In the genomic region with DNA sequence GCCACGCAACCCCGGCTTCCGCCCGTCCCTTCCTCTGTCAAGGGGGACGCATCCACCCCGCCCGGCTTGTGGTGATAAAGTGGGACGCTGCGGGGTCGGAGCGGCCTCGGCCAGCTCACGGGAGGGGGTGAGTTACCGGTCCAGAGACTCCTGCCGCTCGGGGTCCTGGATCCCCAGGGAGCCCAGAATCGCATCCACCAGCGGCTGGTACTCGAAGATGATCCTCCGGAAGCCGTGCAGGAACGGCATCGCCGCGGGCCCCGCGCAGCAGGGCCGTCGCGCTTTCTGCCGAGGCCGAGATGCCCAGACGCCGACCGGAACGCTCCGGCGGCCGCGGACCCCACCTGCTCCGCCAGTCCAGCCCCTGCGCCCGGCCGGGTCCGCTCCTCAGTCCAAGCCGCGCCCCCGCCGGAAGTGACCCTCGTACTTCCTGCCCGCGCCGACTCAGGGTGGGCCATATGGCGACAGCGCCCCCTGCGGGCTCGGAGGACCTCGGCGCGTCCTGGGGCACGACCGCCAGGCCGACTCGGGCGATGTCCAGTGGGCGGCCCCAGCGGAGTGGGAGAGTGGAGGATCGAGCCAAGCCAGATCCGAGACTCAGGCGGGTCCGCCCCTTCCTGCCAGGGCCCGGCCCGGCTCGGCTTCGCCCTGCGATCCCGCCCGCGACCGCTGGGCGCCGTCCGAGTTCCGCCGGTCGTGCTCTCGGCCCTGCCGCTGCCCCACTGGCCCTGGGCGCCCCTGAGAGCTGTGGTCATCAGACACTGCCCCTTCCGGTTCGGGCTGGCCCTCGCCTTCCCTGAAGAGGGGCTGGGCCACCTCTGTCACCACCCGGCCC, we compare ENCODE assay signal across 2 cellular contexts.
TF ChIP-seq lines count a peak whose summit lies in the region.

ASB6 (minus strand) TSS at position 401 of the 835 bp plus-strand sequence; CDS start at position 249, 152 bp downstream.

TF ChIP-seq in HEK293, 187 proteins besides CTCF, POLR2A, EP300 and RAD21 (continued from another document and continues in another):
- TF ChIP-seq, protein P1, sequence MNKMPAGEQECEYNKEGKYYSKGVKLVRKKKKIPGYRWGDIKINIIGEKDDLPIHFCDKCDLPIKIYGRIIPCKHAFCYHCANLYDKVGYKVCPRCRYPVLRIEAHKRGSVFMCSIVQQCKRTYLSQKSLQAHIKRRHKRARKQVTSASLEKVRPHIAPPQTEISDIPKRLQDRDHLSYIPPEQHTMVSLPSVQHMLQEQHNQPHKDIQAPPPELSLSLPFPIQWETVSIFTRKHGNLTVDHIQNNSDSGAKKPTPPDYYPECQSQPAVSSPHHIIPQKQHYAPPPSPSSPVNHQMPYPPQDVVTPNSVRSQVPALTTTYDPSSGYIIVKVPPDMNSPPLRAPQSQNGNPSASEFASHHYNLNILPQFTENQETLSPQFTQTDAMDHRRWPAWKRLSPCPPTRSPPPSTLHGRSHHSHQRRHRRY (tag by site-specific recombination; IDR thresholded peaks at IDR 0.05) = no peak
- TF ChIP-seq ZNF2 (tag by site-specific recombination; IDR thresholded peaks at IDR 0.05) (no peak; the same call in 1 of the 2 replicates), ZNF521 (tag by site-specific recombination; IDR thresholded peaks at IDR 0.05) (no peak), ZNF354C (tag by site-specific recombination; IDR thresholded peaks at IDR 0.05; ENCODE audit: borderline replicate concordance, low read depth) (no peak), WT1 (tag by site-specific recombination; IDR thresholded peaks at IDR 0.05) (no peak; the same call in 1 of the 2 replicates), ZNF658 (tag by site-specific recombination; IDR thresholded peaks at IDR 0.05) (no peak), ZNF140 (tag by site-specific recombination; IDR thresholded peaks at IDR 0.05) (no peak), ZNF23 (tag by site-specific recombination; IDR thresholded peaks at IDR 0.05; ENCODE audit: borderline replicate concordance) (no peak), ZNF555 (tag by site-specific recombination; conservative IDR thresholded peaks at IDR 0.05) (no peak), ZNF585B (tag by site-specific recombination; IDR thresholded peaks at IDR 0.05) (no peak), ZNF623 (tag by site-specific recombination; IDR thresholded peaks at IDR 0.05) (no peak), ZNF560 (tag by site-specific recombination; IDR thresholded peaks at IDR 0.05; ENCODE audit: borderline replicate concordance) (no peak), GLI4 (tag by site-specific recombination; IDR thresholded peaks at IDR 0.05) (no peak), ZNF274 (IDR thresholded peaks at IDR 0.05; ENCODE audit: low read length) (no peak), ZNF274 (tag by site-specific recombination; IDR thresholded peaks at IDR 0.05; ENCODE audit: borderline replicate concordance) (no peak), GLIS1 (tag by site-specific recombination; IDR thresholded peaks at IDR 0.05) (peak; percentile 65), ZNF26 (tag by site-specific recombination; IDR thresholded peaks at IDR 0.05) (no peak), ZNF169 (tag by site-specific recombination; IDR thresholded peaks at IDR 0.05) (no peak), ZNF221 (tag by site-specific recombination; IDR thresholded peaks at IDR 0.05; ENCODE audit: borderline replicate concordance) (no peak), KLF1 (tag by site-specific recombination; IDR thresholded peaks at IDR 0.05) (peak; percentile 66), HOXA7 (CRISPR knock-in tag; IDR thresholded peaks at IDR 0.05; ENCODE audit: borderline replicate concordance) (no peak), ZNF473 (tag by site-specific recombination; IDR thresholded peaks at IDR 0.05) (no peak), OVOL3 (tag by site-specific recombination; IDR thresholded peaks at IDR 0.05) (no peak), SP3 (tag by site-specific recombination; IDR thresholded peaks at IDR 0.05) (peak; percentile 91), KLF17 (tag by site-specific recombination; IDR thresholded peaks at IDR 0.05) (peak; percentile 96), ZNF792 (tag by site-specific recombination; IDR thresholded peaks at IDR 0.05) (no peak), ZNF10 (tag by site-specific recombination; IDR thresholded peaks at IDR 0.05) (peak; percentile 96), SP2 (tag by site-specific recombination; IDR thresholded peaks at IDR 0.05) (peak; percentile 93), ZBTB7A (tag by site-specific recombination; IDR thresholded peaks at IDR 0.05; ENCODE audit: low read depth) (peak; percentile 89), REPIN1 (tag by site-specific recombination; IDR thresholded peaks at IDR 0.05; ENCODE audit: low read depth) (peak; percentile 56; the same call in 1 of the 2 replicates)
- TF ChIP-seq, protein P2, sequence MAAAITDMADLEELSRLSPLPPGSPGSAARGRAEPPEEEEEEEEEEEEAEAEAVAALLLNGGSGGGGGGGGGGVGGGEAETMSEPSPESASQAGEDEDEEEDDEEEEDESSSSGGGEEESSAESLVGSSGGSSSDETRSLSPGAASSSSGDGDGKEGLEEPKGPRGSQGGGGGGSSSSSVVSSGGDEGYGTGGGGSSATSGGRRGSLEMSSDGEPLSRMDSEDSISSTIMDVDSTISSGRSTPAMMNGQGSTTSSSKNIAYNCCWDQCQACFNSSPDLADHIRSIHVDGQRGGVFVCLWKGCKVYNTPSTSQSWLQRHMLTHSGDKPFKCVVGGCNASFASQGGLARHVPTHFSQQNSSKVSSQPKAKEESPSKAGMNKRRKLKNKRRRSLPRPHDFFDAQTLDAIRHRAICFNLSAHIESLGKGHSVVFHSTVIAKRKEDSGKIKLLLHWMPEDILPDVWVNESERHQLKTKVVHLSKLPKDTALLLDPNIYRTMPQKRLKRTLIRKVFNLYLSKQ (tag by site-specific recombination; IDR thresholded peaks at IDR 0.05; ENCODE audit: borderline replicate concordance) = no peak

TF ChIP-seq in SK-N-SH, 30 proteins besides CTCF, POLR2A, EP300 and RAD21 (continued from another document):
- TF ChIP-seq IRF3 (IDR thresholded peaks at IDR 0.05; ENCODE audit: low read depth, low read length) (no peak), JUND (IDR thresholded peaks at IDR 0.05) (no peak), FOXM1 (IDR thresholded peaks at IDR 0.05; ENCODE audit: low read depth) (no peak), SIN3A (IDR thresholded peaks at IDR 0.05; ENCODE audit: borderline replicate concordance, low read depth, low read length) (0 out of 2 replicates have a peak, but pooled peaks have one; percentile 43), MEF2A (IDR thresholded peaks at IDR 0.05; ENCODE audit: borderline replicate concordance, low read depth) (no peak), POLR2AphosphoS5 (IDR thresholded peaks at IDR 0.05; ENCODE audit: low read depth, low read length) (peak; percentile 52), EZH2phosphoT487 (IDR thresholded peaks at IDR 0.05; ENCODE audit: borderline replicate concordance, low read depth) (no peak), ZBTB33 (IDR thresholded peaks at IDR 0.05; ENCODE audit: borderline replicate concordance, low read depth) (no peak), MXI1 (IDR thresholded peaks at IDR 0.05; ENCODE audit: low read depth, low read length) (peak; percentile 67; the same call in 1 of the 2 replicates), SMC3 (IDR thresholded peaks at IDR 0.05; ENCODE audit: low read depth, low read length) (peak; percentile 90), ELF1 (IDR thresholded peaks at IDR 0.05) (no peak; the same call in none of the 2 replicates), YY1 (IDR thresholded peaks at IDR 0.05; ENCODE audit: low read depth) (0 out of 2 replicates have a peak, but pooled peaks have one; percentile 54), RCOR1 (IDR thresholded peaks at IDR 0.05; ENCODE audit: low read length) (no peak), TCF12 (IDR thresholded peaks at IDR 0.05) (peak; percentile 38; the same call in 1 of the 2 replicates), NFIC (IDR thresholded peaks at IDR 0.05; ENCODE audit: borderline replicate concordance) (no peak; the same call in 1 of the 2 replicates), FOXJ3 (CRISPR knock-in tag; IDR thresholded peaks at IDR 0.05) (no peak), TEAD4 (IDR thresholded peaks at IDR 0.05; ENCODE audit: borderline replicate concordance, insufficient read depth) (no peak), NRF1 (IDR thresholded peaks at IDR 0.05; ENCODE audit: low read depth, low read length) (peak; percentile 46), RFX5 (IDR thresholded peaks at IDR 0.05; ENCODE audit: low read length) (no peak), GATA2 (CRISPR knock-in tag; IDR thresholded peaks at IDR 0.05) (no peak), PBX3 (IDR thresholded peaks at IDR 0.05) (0 out of 2 replicates have a peak, but pooled peaks have one; percentile 17)
- TF ChIP-seq, protein P3, sequence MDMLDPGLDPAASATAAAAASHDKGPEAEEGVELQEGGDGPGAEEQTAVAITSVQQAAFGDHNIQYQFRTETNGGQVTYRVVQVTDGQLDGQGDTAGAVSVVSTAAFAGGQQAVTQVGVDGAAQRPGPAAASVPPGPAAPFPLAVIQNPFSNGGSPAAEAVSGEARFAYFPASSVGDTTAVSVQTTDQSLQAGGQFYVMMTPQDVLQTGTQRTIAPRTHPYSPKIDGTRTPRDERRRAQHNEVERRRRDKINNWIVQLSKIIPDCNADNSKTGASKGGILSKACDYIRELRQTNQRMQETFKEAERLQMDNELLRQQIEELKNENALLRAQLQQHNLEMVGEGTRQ (IDR thresholded peaks at IDR 0.05; ENCODE audit: borderline replicate concordance, low read depth, low read length) = no peak
- TF ChIP-seq, protein P4, sequence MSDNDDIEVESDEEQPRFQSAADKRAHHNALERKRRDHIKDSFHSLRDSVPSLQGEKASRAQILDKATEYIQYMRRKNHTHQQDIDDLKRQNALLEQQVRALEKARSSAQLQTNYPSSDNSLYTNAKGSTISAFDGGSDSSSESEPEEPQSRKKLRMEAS (IDR thresholded peaks at IDR 0.05; ENCODE audit: low read depth) = peak; percentile 76
- TF ChIP-seq, protein P5, sequence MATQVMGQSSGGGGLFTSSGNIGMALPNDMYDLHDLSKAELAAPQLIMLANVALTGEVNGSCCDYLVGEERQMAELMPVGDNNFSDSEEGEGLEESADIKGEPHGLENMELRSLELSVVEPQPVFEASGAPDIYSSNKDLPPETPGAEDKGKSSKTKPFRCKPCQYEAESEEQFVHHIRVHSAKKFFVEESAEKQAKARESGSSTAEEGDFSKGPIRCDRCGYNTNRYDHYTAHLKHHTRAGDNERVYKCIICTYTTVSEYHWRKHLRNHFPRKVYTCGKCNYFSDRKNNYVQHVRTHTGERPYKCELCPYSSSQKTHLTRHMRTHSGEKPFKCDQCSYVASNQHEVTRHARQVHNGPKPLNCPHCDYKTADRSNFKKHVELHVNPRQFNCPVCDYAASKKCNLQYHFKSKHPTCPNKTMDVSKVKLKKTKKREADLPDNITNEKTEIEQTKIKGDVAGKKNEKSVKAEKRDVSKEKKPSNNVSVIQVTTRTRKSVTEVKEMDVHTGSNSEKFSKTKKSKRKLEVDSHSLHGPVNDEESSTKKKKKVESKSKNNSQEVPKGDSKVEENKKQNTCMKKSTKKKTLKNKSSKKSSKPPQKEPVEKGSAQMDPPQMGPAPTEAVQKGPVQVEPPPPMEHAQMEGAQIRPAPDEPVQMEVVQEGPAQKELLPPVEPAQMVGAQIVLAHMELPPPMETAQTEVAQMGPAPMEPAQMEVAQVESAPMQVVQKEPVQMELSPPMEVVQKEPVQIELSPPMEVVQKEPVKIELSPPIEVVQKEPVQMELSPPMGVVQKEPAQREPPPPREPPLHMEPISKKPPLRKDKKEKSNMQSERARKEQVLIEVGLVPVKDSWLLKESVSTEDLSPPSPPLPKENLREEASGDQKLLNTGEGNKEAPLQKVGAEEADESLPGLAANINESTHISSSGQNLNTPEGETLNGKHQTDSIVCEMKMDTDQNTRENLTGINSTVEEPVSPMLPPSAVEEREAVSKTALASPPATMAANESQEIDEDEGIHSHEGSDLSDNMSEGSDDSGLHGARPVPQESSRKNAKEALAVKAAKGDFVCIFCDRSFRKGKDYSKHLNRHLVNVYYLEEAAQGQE (IDR thresholded peaks at IDR 0.05; ENCODE audit: low read depth, low read length) = peak; percentile 3; the same call in 1 of the 2 replicates
- TF ChIP-seq, protein P6, sequence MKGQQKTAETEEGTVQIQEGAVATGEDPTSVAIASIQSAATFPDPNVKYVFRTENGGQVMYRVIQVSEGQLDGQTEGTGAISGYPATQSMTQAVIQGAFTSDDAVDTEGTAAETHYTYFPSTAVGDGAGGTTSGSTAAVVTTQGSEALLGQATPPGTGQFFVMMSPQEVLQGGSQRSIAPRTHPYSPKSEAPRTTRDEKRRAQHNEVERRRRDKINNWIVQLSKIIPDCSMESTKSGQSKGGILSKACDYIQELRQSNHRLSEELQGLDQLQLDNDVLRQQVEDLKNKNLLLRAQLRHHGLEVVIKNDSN (IDR thresholded peaks at IDR 0.05; ENCODE audit: borderline replicate concordance, low read depth) = no peak
